1 cellular context compared by ENCODE assay signal in the genomic region with DNA sequence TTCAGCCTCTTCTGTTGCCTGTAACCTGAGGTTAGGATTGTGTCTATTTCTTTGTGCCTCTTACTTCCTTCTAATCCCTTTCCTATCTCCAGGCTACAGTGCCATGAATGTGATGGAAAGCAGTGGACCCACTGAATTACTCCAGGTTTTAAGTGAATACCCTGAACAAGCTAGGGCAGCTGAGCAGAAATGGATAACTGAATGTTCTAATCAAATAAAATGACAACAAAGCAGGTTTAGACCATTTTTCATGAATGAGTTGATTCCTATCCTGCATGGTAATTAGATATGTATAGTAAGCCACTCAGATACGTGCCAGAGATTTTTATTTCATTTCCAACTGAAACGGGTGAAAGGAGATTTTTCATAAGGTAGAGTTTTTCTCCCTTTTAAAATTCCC.
A peak's percentile ranks its signal among the peaks of the same experiment; 100 is the strongest.
TF ChIP-seq lines count a peak whose summit lies in the region.

No MANE protein-coding gene starts in this region.

TF ChIP-seq in SK-N-SH treated with all-trans-retinoic acid at 6 μM for 48 hours, 23 proteins besides CTCF, POLR2A, EP300 and RAD21 (continued from another document):
- TF ChIP-seq, protein P1, sequence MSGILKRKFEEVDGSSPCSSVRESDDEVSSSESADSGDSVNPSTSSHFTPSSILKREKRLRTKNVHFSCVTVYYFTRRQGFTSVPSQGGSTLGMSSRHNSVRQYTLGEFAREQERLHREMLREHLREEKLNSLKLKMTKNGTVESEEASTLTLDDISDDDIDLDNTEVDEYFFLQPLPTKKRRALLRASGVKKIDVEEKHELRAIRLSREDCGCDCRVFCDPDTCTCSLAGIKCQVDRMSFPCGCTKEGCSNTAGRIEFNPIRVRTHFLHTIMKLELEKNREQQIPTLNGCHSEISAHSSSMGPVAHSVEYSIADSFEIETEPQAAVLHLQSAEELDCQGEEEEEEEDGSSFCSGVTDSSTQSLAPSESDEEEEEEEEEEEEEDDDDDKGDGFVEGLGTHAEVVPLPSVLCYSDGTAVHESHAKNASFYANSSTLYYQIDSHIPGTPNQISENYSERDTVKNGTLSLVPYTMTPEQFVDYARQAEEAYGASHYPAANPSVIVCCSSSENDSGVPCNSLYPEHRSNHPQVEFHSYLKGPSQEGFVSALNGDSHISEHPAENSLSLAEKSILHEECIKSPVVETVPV (CRISPR knock-in tag; IDR thresholded peaks at IDR 0.05): no peak
- TF ChIP-seq CSDC2 (CRISPR knock-in tag; IDR thresholded peaks at IDR 0.05) (no peak), ZFP3 (CRISPR knock-in tag; IDR thresholded peaks at IDR 0.05) (no peak)
- TF ChIP-seq, protein P2, sequence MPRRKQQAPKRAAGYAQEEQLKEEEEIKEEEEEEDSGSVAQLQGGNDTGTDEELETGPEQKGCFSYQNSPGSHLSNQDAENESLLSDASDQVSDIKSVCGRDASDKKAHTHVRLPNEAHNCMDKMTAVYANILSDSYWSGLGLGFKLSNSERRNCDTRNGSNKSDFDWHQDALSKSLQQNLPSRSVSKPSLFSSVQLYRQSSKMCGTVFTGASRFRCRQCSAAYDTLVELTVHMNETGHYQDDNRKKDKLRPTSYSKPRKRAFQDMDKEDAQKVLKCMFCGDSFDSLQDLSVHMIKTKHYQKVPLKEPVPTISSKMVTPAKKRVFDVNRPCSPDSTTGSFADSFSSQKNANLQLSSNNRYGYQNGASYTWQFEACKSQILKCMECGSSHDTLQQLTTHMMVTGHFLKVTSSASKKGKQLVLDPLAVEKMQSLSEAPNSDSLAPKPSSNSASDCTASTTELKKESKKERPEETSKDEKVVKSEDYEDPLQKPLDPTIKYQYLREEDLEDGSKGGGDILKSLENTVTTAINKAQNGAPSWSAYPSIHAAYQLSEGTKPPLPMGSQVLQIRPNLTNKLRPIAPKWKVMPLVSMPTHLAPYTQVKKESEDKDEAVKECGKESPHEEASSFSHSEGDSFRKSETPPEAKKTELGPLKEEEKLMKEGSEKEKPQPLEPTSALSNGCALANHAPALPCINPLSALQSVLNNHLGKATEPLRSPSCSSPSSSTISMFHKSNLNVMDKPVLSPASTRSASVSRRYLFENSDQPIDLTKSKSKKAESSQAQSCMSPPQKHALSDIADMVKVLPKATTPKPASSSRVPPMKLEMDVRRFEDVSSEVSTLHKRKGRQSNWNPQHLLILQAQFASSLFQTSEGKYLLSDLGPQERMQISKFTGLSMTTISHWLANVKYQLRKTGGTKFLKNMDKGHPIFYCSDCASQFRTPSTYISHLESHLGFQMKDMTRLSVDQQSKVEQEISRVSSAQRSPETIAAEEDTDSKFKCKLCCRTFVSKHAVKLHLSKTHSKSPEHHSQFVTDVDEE (CRISPR knock-in tag; IDR thresholded peaks at IDR 0.05): peak; percentile 55; the same call in 1 of the 2 replicates
